Comparison of ENCODE assay signal across 2 cellular contexts in the genomic region with DNA sequence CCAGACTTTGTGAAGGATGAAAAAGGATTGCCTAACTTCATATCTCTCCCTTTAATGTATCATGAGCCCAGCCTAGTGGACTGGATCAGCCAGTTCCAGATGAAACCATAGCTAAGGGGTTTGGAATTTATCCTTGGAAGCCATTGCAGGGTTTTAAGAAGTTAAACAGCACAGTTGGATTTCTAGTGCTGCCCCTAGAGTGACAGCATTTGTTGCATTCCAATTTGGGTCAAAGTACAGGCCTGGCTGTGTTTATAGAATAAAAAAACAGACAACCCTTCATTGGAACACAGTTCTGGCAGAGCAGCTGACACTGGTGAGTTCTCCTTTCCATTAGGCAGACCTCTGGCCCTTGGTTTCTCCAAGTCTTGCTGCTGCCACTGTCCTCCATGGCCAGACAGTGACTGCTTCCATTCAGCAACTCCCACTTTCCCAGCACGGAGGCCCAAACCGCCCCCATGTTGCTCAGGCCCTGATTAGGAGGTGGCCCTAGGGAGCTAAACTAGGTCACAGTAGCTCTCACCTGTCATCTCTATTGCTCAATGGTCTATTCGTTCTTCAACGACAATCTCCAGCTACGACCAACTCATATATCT.
TF ChIP-seq lines count a peak whose summit lies in the region.

No MANE protein-coding gene starts in this region.

TF ChIP-seq in IMR-90, 13 proteins besides CTCF, POLR2A, EP300 and RAD21:
- TF ChIP-seq CHD1 (IDR thresholded peaks at IDR 0.05; ENCODE audit: low read depth, low read length) (no peak), CEBPB (IDR thresholded peaks at IDR 0.05; ENCODE audit: low read depth, low read length) (peak; percentile 61)
TF ChIP-seq in IMR-90: peak in this region for 1.

TF ChIP-seq in liver, 16 proteins besides CTCF, POLR2A, EP300 and RAD21:
- TF ChIP-seq, protein P1, sequence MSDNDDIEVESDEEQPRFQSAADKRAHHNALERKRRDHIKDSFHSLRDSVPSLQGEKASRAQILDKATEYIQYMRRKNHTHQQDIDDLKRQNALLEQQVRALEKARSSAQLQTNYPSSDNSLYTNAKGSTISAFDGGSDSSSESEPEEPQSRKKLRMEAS (IDR thresholded peaks at IDR 0.05) = peak; percentile 36
- TF ChIP-seq, protein P2, sequence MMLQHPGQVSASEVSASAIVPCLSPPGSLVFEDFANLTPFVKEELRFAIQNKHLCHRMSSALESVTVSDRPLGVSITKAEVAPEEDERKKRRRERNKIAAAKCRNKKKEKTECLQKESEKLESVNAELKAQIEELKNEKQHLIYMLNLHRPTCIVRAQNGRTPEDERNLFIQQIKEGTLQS (IDR thresholded peaks at IDR 0.05) = no peak
- TF ChIP-seq JUND (IDR thresholded peaks at IDR 0.05) (peak; percentile 60 to 89), EGR1 (IDR thresholded peaks at IDR 0.05; ENCODE audit: low read depth in 2 of 2) (peak in 1 of 2 donors; percentile 32), YY1 (IDR thresholded peaks at IDR 0.05) (peak; percentile 87), FOXA1 (IDR thresholded peaks at IDR 0.05) (no peak), NR2F2 (IDR thresholded peaks at IDR 0.05) (no peak), GABPA (IDR thresholded peaks at IDR 0.05 in 1 of 2, conservative IDR thresholded peaks at IDR 0.05 in 1 of 2) (peak in 1 of 2 donors; percentile 13), HNF4G (IDR thresholded peaks at IDR 0.05) (peak; percentile 69), TAF1 (conservative IDR thresholded peaks at IDR 0.05) (no peak), HNF4A (conservative IDR thresholded peaks at IDR 0.05) (peak; percentile 88 to 92), RXRA (IDR thresholded peaks at IDR 0.05) (peak; percentile 44 to 68), SP1 (IDR thresholded peaks at IDR 0.05) (peak; percentile 96), FOXA2 (IDR thresholded peaks at IDR 0.05) (no peak)
- TF ChIP-seq, protein P3, sequence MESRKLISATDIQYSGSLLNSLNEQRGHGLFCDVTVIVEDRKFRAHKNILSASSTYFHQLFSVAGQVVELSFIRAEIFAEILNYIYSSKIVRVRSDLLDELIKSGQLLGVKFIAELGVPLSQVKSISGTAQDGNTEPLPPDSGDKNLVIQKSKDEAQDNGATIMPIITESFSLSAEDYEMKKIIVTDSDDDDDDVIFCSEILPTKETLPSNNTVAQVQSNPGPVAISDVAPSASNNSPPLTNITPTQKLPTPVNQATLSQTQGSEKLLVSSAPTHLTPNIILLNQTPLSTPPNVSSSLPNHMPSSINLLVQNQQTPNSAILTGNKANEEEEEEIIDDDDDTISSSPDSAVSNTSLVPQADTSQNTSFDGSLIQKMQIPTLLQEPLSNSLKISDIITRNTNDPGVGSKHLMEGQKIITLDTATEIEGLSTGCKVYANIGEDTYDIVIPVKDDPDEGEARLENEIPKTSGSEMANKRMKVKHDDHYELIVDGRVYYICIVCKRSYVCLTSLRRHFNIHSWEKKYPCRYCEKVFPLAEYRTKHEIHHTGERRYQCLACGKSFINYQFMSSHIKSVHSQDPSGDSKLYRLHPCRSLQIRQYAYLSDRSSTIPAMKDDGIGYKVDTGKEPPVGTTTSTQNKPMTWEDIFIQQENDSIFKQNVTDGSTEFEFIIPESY (IDR thresholded peaks at IDR 0.05) = peak; percentile 35
- TF ChIP-seq, protein P4, sequence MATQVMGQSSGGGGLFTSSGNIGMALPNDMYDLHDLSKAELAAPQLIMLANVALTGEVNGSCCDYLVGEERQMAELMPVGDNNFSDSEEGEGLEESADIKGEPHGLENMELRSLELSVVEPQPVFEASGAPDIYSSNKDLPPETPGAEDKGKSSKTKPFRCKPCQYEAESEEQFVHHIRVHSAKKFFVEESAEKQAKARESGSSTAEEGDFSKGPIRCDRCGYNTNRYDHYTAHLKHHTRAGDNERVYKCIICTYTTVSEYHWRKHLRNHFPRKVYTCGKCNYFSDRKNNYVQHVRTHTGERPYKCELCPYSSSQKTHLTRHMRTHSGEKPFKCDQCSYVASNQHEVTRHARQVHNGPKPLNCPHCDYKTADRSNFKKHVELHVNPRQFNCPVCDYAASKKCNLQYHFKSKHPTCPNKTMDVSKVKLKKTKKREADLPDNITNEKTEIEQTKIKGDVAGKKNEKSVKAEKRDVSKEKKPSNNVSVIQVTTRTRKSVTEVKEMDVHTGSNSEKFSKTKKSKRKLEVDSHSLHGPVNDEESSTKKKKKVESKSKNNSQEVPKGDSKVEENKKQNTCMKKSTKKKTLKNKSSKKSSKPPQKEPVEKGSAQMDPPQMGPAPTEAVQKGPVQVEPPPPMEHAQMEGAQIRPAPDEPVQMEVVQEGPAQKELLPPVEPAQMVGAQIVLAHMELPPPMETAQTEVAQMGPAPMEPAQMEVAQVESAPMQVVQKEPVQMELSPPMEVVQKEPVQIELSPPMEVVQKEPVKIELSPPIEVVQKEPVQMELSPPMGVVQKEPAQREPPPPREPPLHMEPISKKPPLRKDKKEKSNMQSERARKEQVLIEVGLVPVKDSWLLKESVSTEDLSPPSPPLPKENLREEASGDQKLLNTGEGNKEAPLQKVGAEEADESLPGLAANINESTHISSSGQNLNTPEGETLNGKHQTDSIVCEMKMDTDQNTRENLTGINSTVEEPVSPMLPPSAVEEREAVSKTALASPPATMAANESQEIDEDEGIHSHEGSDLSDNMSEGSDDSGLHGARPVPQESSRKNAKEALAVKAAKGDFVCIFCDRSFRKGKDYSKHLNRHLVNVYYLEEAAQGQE (IDR thresholded peaks at IDR 0.05) = peak; percentile 58
